8 cellular contexts compared by ENCODE assay signal in genomic region chr10:58264780-58265179, GRCh38. TPM values are rescaled to one million over a fixed set of nuclear protein-coding genes. Genes with fewer than 3 reads are reported as not detected.
DNase-seq lines count a peak whose midpoint lies in the region; ATAC-seq, FAIRE-seq and TF ChIP-seq lines count a peak whose summit lies in the region.

No MANE protein-coding gene starts in this region.

- H3K4me2 ChIP-seq in GM23338, result peak overlapping the region; percentile 85

- H3K4me1 Mint-ChIP-seq in GM23338, result peaks cover 31% of the 10 kb centered on the region; the same call in 2 of the 3 replicates

- H3K9me2 ChIP-seq in GM23338 (ENCODE audit: insufficient read depth), result no peaks in the 10 kb centered on the region

- H3K27ac Mint-ChIP-seq in GM23338, result no peak overlapping the region

- FAIRE-seq in small intestine (lab: Jason Lieb, UNC), result no peak

- peaks cover 62% of the 10 kb centered on the region for H3K79me2 ChIP-seq in ACC112 (ENCODE audit: control insufficient read depth, insufficient read depth, low read length, unreplicated experiment)
- H3K79me2 ChIP-seq in GM23338 (replicated peaks; ENCODE audit: insufficient read depth), result peaks cover 74% of the 10 kb centered on the region

- ATAC-seq in GM23338 (no peak), HG03095 (IDR thresholded peaks at IDR 0.05; ENCODE audit: unreplicated experiment) (no peak)

- H3K4me1 ChIP-seq in ACC112 (ENCODE audit: control insufficient read depth, insufficient read depth, low read length, unreplicated experiment) (peaks cover 11% of the 10 kb centered on the region), GM23338 (ENCODE audit: insufficient read depth) (peaks cover 24% of the 10 kb centered on the region), SJCRH30 (no peaks in the 10 kb centered on the region; the same call in 1 of the 2 replicates), small intestine (ENCODE audit: control insufficient read depth in 2 of 2, insufficient read depth in 1 of 2, low read depth in 1 of 2, low read length in 1 of 2) (no peaks in the 10 kb centered on the region)

- DNase-seq in GM23338 (ENCODE audit: low spot score), result peak; percentile 44
- DNase-seq in SJCRH30, result peak in 1 of 2 experiments; percentile 26
- peak; percentile 6 for DNase-seq in globus pallidus (ENCODE audit: low spot score)
- no peak for DNase-seq in NCI-H2107 (lab: John Stamatoyannopoulos, UW)
- DNase-seq in dorsolateral prefrontal cortex, result no peak
- no peak for DNase-seq in small intestine

- no peaks in the 10 kb centered on the region for H4K20me1 ChIP-seq in GM23338 (replicated peaks; ENCODE audit: insufficient read depth)

- no peaks in the 10 kb centered on the region for H3K36me3 Mint-ChIP-seq in GM23338 (ENCODE audit: low read depth)

- no peaks in the 10 kb centered on the region; the same call in 1 of the 2 replicates for H3F3A ChIP-seq in GM23338 (replicated peaks; ENCODE audit: low read depth)

- peaks cover 3% of the 10 kb centered on the region; the same call in 1 of the 3 replicates for H3K9me3 Mint-ChIP-seq in GM23338

- H3K4me3 ChIP-seq in ACC112 (ENCODE audit: low read depth, low read length), result peak overlapping the region; percentile 90
- H3K4me3 ChIP-seq in GM23338, result peak overlapping the region; percentile 80
- H3K4me3 ChIP-seq in SJCRH30, result peak overlapping the region; percentile 31
- peak overlapping the region in 8 of 59 donors; percentile 8 to 95 (median 92) for H3K4me3 ChIP-seq in dorsolateral prefrontal cortex
- H3K4me3 ChIP-seq in small intestine (ENCODE audit: low read depth in 1 of 2, low read length in 2 of 2), result no peak overlapping the region

- intact Hi-C loops in dorsolateral prefrontal cortex (cut with DNase I), result loop anchor here in 1 of 2 donors (5.0 kb wide), 1 partner anchor 68 kb away; no protein-coding TSS in a partner anchor

- H3K36me3 ChIP-seq in ACC112 (ENCODE audit: insufficient read depth, low read length) (no peaks in the 10 kb centered on the region), GM23338 (ENCODE audit: insufficient read depth) (no peaks in the 10 kb centered on the region), SJCRH30 (no peaks in the 10 kb centered on the region), small intestine (ENCODE audit: control insufficient read depth in 2 of 2, insufficient read depth in 2 of 2, low read length in 2 of 2) (no peaks in the 10 kb centered on the region)

- peak overlapping the region; percentile 46 for H3K4me3 Mint-ChIP-seq in GM23338

- TF ChIP-seq CTCF in GM23338 (conservative IDR thresholded peaks at IDR 0.05; ENCODE audit: low read depth in 2 of 2) (no peak), dorsolateral prefrontal cortex (IDR thresholded peaks at IDR 0.05 in 54 of 56, conservative IDR thresholded peaks at IDR 0.05 in 2 of 56; ENCODE audit: low read depth in 1 of 56, partially characterized antibody in 56 of 56) (no peak)

- 44 to 55% (median 52%) methylated on average over 5 of the region's 5 CpGs for WGBS in small intestine, 3 donors

- H3K27ac ChIP-seq in ACC112 (ENCODE audit: low read depth, low read length) (peak overlapping the region; percentile 93; the same call in 1 of the 2 replicates), GM23338 (ENCODE audit: low read depth) (no peak overlapping the region), SJCRH30 (peak overlapping the region; percentile 18; the same call in 1 of the 2 replicates), dorsolateral prefrontal cortex (no peak overlapping the region), small intestine (ENCODE audit: low read depth in 1 of 2, low read length in 1 of 2) (no peak overlapping the region)

- H2AFZ ChIP-seq in ACC112 (ENCODE audit: low read length, unreplicated experiment) (no peak overlapping the region), GM23338 (no peak overlapping the region)

- H3K9me3 ChIP-seq in SJCRH30 (replicated peaks) (no peaks in the 10 kb centered on the region), small intestine (ENCODE audit: control insufficient read depth, low read depth) (no peaks in the 10 kb centered on the region)

- H3K27me3 ChIP-seq in ACC112 (ENCODE audit: insufficient read depth, low read length) (no peaks in the 10 kb centered on the region), GM23338 (ENCODE audit: insufficient read depth) (no peaks in the 10 kb centered on the region), SJCRH30 (no peaks in the 10 kb centered on the region), dorsolateral prefrontal cortex (no peaks in the 10 kb centered on the region), small intestine (ENCODE audit: control insufficient read depth in 2 of 2, insufficient read depth in 2 of 2, low read length in 2 of 2) (no peaks in the 10 kb centered on the region)

- H3K27me3 Mint-ChIP-seq in GM23338 (ENCODE audit: insufficient read depth, low read depth, poor library complexity), result peaks cover 7% of the 10 kb centered on the region

TF ChIP-seq in GM23338, 12 proteins besides CTCF, POLR2A, EP300 and RAD21:
- no peak for TF ChIP-seq ZNF331 (CRISPR knock-in tag; IDR thresholded peaks at IDR 0.05; ENCODE audit: low read depth)
- no peak for TF ChIP-seq STAT1 (IDR thresholded peaks at IDR 0.05; ENCODE audit: unreplicated experiment)
- peak; percentile 23; the same call in 1 of the 2 replicates for TF ChIP-seq NANOG (IDR thresholded peaks at IDR 0.05; ENCODE audit: borderline replicate concordance)
TF ChIP-seq in GM23338: peak in this region for 1.

RNA-seq across cellular contexts. Expression of gene IPMK, which starts 2.9 kb away (rescaled TPM):
- total RNA-seq in GM23338 (2014; rRNA removed; shearing (Covaris generic)), result 17.6 and 17.8 TPM in 2 replicates
- polyA plus RNA-seq in GM23338 (2016; fragmentation: Nextera tagmentation; extraction: Ambion mirVana), result 5.5 and 6.2 TPM in 2 replicates
- 6.1 and 6.5 TPM in 2 replicates for total RNA-seq in SJCRH30 (2014; rRNA removed; shearing (Covaris generic))
- 1 to 10 TPM; 4.1 to 7.9 (median 5.9) TPM for total RNA-seq in dorsolateral prefrontal cortex
- polyA plus RNA-seq in small intestine, result 10 to 100 TPM in 1 of 3 donors, 1 to 10 TPM in 2; 4.9 to 10.5 (median 9.7) TPM

RNA-seq across cellular contexts. Expression of gene CISD1, which starts 4.2 kb away (rescaled TPM):
- total RNA-seq in GM23338 (2014; rRNA removed; shearing (Covaris generic)), result 19.9 and 21.2 TPM in 2 replicates
- polyA plus RNA-seq in GM23338 (2016; fragmentation: Nextera tagmentation; extraction: Ambion mirVana) (82.5 and 99.9 TPM in 2 replicates), small intestine (100 to 1,000 TPM in 2 of 3 donors, 10 to 100 TPM in 1; 69.2 to 167 (median 147) TPM)
- 43.2 and 45.0 TPM in 2 replicates for total RNA-seq in SJCRH30 (2014; rRNA removed; shearing (Covaris generic))
- total RNA-seq in dorsolateral prefrontal cortex, result 100 to 1,000 TPM in 6 of 120 experiments, 10 to 100 TPM in 114; 25.5 to 115 (median 77.2) TPM

Comparison
In these comparisons a context has a peak if more than half of its experiments do, and no peak if none do; other contexts are left out.
1. H3K27ac ChIP-seq: peak in ACC112 (single experiment) and SJCRH30 (single experiment); none in GM23338 (single experiment), dorsolateral prefrontal cortex (0 of 59) and small intestine (0 of 2).
2. H3K4me3 ChIP-seq: peak in ACC112 (single experiment), GM23338 (single experiment) and SJCRH30 (single experiment); none in small intestine (0 of 2).
3. DNase-seq: peak in GM23338 (single experiment) and globus pallidus (single experiment); none in NCI-H2107 (single experiment), dorsolateral prefrontal cortex (0 of 10) and small intestine (single experiment).